Comparison of ENCODE assay signal across 2 cellular contexts in the genomic region with DNA sequence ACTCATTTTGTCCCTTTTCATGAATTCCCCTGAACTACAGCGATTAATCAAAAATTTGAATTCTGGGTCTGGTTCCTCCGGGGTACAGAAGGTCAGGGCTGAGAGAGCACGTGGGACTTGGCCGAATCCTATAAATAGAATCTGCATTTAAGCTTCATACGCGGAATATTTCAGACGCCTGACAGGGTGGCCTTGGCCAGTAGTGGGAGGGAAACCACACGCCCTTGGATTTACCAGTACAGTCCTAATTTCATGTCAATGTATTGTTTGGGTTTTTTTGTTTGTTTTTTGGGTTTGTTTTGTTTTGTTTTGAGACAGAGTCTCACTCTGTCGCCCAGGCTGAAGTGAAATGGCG.
TF ChIP-seq lines count a peak whose summit lies in the region.

No MANE protein-coding gene starts in this region.

TF ChIP-seq in GM23338, 12 proteins besides CTCF, POLR2A, EP300 and RAD21:
- no peak for TF ChIP-seq ZNF114 (CRISPR knock-in tag; IDR thresholded peaks at IDR 0.05)
- no peak for TF ChIP-seq NANOG (IDR thresholded peaks at IDR 0.05; ENCODE audit: borderline replicate concordance)
- no peak for TF ChIP-seq ZNF331 (CRISPR knock-in tag; IDR thresholded peaks at IDR 0.05; ENCODE audit: low read depth)
- TF ChIP-seq CREB1 (CRISPR knock-in tag; IDR thresholded peaks at IDR 0.05; ENCODE audit: low read depth) = no peak
- TF ChIP-seq POLR2AphosphoS5 (IDR thresholded peaks at IDR 0.05; ENCODE audit: low read depth) = no peak
- no peak for TF ChIP-seq EZH2 (IDR thresholded peaks at IDR 0.05; ENCODE audit: low read depth, unreplicated experiment)
- TF ChIP-seq STAT1 (IDR thresholded peaks at IDR 0.05; ENCODE audit: unreplicated experiment) = no peak
- TF ChIP-seq, protein P1, sequence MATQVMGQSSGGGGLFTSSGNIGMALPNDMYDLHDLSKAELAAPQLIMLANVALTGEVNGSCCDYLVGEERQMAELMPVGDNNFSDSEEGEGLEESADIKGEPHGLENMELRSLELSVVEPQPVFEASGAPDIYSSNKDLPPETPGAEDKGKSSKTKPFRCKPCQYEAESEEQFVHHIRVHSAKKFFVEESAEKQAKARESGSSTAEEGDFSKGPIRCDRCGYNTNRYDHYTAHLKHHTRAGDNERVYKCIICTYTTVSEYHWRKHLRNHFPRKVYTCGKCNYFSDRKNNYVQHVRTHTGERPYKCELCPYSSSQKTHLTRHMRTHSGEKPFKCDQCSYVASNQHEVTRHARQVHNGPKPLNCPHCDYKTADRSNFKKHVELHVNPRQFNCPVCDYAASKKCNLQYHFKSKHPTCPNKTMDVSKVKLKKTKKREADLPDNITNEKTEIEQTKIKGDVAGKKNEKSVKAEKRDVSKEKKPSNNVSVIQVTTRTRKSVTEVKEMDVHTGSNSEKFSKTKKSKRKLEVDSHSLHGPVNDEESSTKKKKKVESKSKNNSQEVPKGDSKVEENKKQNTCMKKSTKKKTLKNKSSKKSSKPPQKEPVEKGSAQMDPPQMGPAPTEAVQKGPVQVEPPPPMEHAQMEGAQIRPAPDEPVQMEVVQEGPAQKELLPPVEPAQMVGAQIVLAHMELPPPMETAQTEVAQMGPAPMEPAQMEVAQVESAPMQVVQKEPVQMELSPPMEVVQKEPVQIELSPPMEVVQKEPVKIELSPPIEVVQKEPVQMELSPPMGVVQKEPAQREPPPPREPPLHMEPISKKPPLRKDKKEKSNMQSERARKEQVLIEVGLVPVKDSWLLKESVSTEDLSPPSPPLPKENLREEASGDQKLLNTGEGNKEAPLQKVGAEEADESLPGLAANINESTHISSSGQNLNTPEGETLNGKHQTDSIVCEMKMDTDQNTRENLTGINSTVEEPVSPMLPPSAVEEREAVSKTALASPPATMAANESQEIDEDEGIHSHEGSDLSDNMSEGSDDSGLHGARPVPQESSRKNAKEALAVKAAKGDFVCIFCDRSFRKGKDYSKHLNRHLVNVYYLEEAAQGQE (IDR thresholded peaks at IDR 0.05; ENCODE audit: unreplicated experiment) = no peak
- TF ChIP-seq JUNB (IDR thresholded peaks at IDR 0.05; ENCODE audit: unreplicated experiment) = no peak
- TF ChIP-seq, protein P2, sequence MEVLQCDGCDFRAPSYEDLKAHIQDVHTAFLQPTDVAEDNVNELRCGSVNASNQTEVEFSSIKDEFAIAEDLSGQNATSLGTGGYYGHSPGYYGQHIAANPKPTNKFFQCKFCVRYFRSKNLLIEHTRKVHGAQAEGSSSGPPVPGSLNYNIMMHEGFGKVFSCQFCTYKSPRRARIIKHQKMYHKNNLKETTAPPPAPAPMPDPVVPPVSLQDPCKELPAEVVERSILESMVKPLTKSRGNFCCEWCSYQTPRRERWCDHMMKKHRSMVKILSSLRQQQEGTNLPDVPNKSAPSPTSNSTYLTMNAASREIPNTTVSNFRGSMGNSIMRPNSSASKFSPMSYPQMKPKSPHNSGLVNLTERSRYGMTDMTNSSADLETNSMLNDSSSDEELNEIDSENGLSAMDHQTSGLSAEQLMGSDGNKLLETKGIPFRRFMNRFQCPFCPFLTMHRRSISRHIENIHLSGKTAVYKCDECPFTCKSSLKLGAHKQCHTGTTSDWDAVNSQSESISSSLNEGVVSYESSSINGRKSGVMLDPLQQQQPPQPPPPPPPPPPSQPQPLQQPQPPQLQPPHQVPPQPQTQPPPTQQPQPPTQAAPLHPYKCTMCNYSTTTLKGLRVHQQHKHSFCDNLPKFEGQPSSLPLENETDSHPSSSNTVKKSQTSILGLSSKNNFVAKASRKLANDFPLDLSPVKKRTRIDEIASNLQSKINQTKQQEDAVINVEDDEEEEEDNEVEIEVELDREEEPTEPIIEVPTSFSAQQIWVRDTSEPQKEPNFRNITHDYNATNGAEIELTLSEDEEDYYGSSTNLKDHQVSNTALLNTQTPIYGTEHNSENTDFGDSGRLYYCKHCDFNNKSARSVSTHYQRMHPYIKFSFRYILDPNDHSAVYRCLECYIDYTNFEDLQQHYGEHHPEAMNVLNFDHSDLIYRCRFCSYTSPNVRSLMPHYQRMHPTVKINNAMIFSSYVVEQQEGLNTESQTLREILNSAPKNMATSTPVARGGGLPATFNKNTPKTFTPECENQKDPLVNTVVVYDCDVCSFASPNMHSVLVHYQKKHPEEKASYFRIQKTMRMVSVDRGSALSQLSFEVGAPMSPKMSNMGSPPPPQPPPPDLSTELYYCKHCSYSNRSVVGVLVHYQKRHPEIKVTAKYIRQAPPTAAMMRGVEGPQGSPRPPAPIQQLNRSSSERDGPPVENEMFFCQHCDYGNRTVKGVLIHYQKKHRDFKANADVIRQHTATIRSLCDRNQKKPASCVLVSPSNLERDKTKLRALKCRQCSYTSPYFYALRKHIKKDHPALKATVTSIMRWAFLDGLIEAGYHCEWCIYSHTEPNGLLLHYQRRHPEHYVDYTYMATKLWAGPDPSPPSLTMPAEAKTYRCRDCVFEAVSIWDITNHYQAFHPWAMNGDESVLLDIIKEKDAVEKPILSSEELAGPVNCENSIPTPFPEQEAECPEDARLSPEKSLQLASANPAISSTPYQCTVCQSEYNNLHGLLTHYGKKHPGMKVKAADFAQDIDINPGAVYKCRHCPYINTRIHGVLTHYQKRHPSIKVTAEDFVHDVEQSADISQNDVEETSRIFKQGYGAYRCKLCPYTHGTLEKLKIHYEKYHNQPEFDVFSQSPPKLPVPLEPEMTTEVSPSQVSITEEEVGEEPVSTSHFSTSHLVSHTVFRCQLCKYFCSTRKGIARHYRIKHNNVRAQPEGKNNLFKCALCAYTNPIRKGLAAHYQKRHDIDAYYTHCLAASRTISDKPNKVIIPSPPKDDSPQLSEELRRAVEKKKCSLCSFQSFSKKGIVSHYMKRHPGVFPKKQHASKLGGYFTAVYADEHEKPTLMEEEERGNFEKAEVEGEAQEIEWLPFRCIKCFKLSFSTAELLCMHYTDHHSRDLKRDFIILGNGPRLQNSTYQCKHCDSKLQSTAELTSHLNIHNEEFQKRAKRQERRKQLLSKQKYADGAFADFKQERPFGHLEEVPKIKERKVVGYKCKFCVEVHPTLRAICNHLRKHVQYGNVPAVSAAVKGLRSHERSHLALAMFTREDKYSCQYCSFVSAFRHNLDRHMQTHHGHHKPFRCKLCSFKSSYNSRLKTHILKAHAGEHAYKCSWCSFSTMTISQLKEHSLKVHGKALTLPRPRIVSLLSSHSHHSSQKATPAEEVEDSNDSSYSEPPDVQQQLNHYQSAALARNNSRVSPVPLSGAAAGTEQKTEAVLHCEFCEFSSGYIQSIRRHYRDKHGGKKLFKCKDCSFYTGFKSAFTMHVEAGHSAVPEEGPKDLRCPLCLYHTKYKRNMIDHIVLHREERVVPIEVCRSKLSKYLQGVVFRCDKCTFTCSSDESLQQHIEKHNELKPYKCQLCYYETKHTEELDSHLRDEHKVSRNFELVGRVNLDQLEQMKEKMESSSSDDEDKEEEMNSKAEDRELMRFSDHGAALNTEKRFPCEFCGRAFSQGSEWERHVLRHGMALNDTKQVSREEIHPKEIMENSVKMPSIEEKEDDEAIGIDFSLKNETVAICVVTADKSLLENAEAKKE (CRISPR knock-in tag; IDR thresholded peaks at IDR 0.05) = no peak

TF ChIP-seq in H1, 55 proteins besides CTCF, POLR2A, EP300 and RAD21:
- TF ChIP-seq GTF2F1 (IDR thresholded peaks at IDR 0.05; ENCODE audit: borderline replicate concordance, low read depth, low read length) = no peak
- no peak for TF ChIP-seq SUZ12 (IDR thresholded peaks at IDR 0.05; ENCODE audit: low read length)
- TF ChIP-seq, protein P3, sequence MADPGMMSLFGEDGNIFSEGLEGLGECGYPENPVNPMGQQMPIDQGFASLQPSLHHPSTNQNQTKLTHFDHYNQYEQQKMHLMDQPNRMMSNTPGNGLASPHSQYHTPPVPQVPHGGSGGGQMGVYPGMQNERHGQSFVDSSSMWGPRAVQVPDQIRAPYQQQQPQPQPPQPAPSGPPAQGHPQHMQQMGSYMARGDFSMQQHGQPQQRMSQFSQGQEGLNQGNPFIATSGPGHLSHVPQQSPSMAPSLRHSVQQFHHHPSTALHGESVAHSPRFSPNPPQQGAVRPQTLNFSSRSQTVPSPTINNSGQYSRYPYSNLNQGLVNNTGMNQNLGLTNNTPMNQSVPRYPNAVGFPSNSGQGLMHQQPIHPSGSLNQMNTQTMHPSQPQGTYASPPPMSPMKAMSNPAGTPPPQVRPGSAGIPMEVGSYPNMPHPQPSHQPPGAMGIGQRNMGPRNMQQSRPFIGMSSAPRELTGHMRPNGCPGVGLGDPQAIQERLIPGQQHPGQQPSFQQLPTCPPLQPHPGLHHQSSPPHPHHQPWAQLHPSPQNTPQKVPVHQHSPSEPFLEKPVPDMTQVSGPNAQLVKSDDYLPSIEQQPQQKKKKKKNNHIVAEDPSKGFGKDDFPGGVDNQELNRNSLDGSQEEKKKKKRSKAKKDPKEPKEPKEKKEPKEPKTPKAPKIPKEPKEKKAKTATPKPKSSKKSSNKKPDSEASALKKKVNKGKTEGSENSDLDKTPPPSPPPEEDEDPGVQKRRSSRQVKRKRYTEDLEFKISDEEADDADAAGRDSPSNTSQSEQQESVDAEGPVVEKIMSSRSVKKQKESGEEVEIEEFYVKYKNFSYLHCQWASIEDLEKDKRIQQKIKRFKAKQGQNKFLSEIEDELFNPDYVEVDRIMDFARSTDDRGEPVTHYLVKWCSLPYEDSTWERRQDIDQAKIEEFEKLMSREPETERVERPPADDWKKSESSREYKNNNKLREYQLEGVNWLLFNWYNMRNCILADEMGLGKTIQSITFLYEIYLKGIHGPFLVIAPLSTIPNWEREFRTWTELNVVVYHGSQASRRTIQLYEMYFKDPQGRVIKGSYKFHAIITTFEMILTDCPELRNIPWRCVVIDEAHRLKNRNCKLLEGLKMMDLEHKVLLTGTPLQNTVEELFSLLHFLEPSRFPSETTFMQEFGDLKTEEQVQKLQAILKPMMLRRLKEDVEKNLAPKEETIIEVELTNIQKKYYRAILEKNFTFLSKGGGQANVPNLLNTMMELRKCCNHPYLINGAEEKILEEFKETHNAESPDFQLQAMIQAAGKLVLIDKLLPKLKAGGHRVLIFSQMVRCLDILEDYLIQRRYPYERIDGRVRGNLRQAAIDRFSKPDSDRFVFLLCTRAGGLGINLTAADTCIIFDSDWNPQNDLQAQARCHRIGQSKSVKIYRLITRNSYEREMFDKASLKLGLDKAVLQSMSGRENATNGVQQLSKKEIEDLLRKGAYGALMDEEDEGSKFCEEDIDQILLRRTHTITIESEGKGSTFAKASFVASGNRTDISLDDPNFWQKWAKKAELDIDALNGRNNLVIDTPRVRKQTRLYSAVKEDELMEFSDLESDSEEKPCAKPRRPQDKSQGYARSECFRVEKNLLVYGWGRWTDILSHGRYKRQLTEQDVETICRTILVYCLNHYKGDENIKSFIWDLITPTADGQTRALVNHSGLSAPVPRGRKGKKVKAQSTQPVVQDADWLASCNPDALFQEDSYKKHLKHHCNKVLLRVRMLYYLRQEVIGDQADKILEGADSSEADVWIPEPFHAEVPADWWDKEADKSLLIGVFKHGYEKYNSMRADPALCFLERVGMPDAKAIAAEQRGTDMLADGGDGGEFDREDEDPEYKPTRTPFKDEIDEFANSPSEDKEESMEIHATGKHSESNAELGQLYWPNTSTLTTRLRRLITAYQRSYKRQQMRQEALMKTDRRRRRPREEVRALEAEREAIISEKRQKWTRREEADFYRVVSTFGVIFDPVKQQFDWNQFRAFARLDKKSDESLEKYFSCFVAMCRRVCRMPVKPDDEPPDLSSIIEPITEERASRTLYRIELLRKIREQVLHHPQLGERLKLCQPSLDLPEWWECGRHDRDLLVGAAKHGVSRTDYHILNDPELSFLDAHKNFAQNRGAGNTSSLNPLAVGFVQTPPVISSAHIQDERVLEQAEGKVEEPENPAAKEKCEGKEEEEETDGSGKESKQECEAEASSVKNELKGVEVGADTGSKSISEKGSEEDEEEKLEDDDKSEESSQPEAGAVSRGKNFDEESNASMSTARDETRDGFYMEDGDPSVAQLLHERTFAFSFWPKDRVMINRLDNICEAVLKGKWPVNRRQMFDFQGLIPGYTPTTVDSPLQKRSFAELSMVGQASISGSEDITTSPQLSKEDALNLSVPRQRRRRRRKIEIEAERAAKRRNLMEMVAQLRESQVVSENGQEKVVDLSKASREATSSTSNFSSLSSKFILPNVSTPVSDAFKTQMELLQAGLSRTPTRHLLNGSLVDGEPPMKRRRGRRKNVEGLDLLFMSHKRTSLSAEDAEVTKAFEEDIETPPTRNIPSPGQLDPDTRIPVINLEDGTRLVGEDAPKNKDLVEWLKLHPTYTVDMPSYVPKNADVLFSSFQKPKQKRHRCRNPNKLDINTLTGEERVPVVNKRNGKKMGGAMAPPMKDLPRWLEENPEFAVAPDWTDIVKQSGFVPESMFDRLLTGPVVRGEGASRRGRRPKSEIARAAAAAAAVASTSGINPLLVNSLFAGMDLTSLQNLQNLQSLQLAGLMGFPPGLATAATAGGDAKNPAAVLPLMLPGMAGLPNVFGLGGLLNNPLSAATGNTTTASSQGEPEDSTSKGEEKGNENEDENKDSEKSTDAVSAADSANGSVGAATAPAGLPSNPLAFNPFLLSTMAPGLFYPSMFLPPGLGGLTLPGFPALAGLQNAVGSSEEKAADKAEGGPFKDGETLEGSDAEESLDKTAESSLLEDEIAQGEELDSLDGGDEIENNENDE (IDR thresholded peaks at IDR 0.05; ENCODE audit: insufficient replicate concordance, low read length) = no peak
- no peak for TF ChIP-seq TBP (IDR thresholded peaks at IDR 0.05; ENCODE audit: low read depth, low read length)
- no peak for TF ChIP-seq KDM4A (IDR thresholded peaks at IDR 0.05; ENCODE audit: low read depth, low read length, severe bottlenecking)
- TF ChIP-seq BACH1 (IDR thresholded peaks at IDR 0.05; ENCODE audit: low read length) = no peak
- TF ChIP-seq, protein P4, sequence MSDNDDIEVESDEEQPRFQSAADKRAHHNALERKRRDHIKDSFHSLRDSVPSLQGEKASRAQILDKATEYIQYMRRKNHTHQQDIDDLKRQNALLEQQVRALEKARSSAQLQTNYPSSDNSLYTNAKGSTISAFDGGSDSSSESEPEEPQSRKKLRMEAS (IDR thresholded peaks at IDR 0.05) = no peak
- no peak for TF ChIP-seq SRF (IDR thresholded peaks at IDR 0.05; ENCODE audit: low read depth, low read length)
- TF ChIP-seq CBX5 (IDR thresholded peaks at IDR 0.05; ENCODE audit: low read depth, low read length) = no peak
- TF ChIP-seq ZNF274 (IDR thresholded peaks at IDR 0.05; ENCODE audit: borderline replicate concordance, extremely low read depth, low read length) = no peak
- no peak for TF ChIP-seq KDM5A (IDR thresholded peaks at IDR 0.05; ENCODE audit: low read length)
